ENCODE assay signal across 8 cellular contexts in genomic region chr10:133307776-133308430, GRCh38. TPM values are rescaled to one million over a fixed set of nuclear protein-coding genes. Genes with fewer than 3 reads are reported as not detected.
A peak's percentile ranks its signal among the peaks of the same experiment; 100 is the strongest.
DNase-seq lines count a peak whose midpoint lies in the region; ATAC-seq and TF ChIP-seq lines count a peak whose summit lies in the region.

No MANE protein-coding gene starts in this region.

- DNase-seq in COLO829 (ENCODE audit: low spot score) (peak; percentile 16), RWPE2 (ENCODE audit: low spot score) (no peak), cardiac muscle cell (ENCODE audit: low read depth in 1 of 2, low spot score in 1 of 2) (peak; percentile 62 to 85), psoas muscle (peak; percentile 59 to 80), uterus (peak; percentile 47 to 57)
- DNase-seq in activated naive CD4-positive, alpha-beta T cell treated with anti-CD3 and anti-CD28 coated beads for 36 hours = peak; percentile 95

- no peak for TF ChIP-seq POLR2A in uterus (IDR thresholded peaks at IDR 0.05)

- peaks cover 16% of the 10 kb centered on the region for H3K4me1 ChIP-seq in HUES6 (ENCODE audit: control insufficient read depth, insufficient read depth, low read length)
- peaks cover 3% of the 10 kb centered on the region for H3K4me1 ChIP-seq in RWPE2 (ENCODE audit: insufficient read depth, poor library complexity, severe bottlenecking)
- H3K4me1 ChIP-seq in cardiac muscle cell (ENCODE audit: low read depth) = peaks cover 5% of the 10 kb centered on the region
- peaks cover 26% of the 10 kb centered on the region for H3K4me1 ChIP-seq in psoas muscle
- peaks cover 5 to 13% of the 10 kb centered on the region in 2 donors for H3K4me1 ChIP-seq in uterus

- H3K9me3 ChIP-seq in HUES6 (ENCODE audit: control insufficient read depth, insufficient read depth, low read depth, low read length) (no peaks in the 10 kb centered on the region), RWPE2 (ENCODE audit: severe bottlenecking) (no peaks in the 10 kb centered on the region), cardiac muscle cell (ENCODE audit: low read depth) (no peaks in the 10 kb centered on the region), psoas muscle (no peaks in the 10 kb centered on the region), uterus (no peaks in the 10 kb centered on the region)

- peak overlapping the region; percentile 98 for H3K4me3 Mint-ChIP-seq in activated naive CD4-positive, alpha-beta T cell treated with anti-CD3 and anti-CD28 coated beads for 36 hours

- no peaks in the 10 kb centered on the region for H3K9me3 Mint-ChIP-seq in activated naive CD4-positive, alpha-beta T cell treated with anti-CD3 and anti-CD28 coated beads for 36 hours

- 6 to 8% (median 7%) methylated on average over 25 of the region's 25 CpGs for WGBS in psoas muscle, 3 donors

- intact Hi-C loops in activated naive CD4-positive, alpha-beta T cell treated with anti-CD3 and anti-CD28 coated beads for 36 hours (cut with micrococcal nuclease) = loop anchor here (1.0 to 10.0 kb wide), 5 partner anchors 49 to 403 kb away; partner anchors contain the start of gene PAOX
- intact Hi-C loops in psoas muscle (cut with DNase I) (loop anchor here in 1 of 2 donors (2.0 kb wide), 1 partner anchor 47 kb away; no protein-coding TSS in a partner anchor), uterus (cut with DNase I; ENCODE audit: low total_unique reads) (no loop called here)

- no peaks in the 10 kb centered on the region for H3K27me3 ChIP-seq in HUES6 (ENCODE audit: control insufficient read depth, insufficient read depth, low read length)
- no peaks in the 10 kb centered on the region for H3K27me3 ChIP-seq in RWPE2 (ENCODE audit: insufficient read depth, poor library complexity, severe bottlenecking)
- no peaks in the 10 kb centered on the region for H3K27me3 ChIP-seq in cardiac muscle cell
- H3K27me3 ChIP-seq in psoas muscle (ENCODE audit: insufficient read depth in 3 of 3, low read length in 2 of 3) = no peaks in the 10 kb centered on the region
- no peaks in the 10 kb centered on the region for H3K27me3 ChIP-seq in uterus

- H3K27ac ChIP-seq in HUES6 (ENCODE audit: low read depth, low read length) = peak overlapping the region; percentile 97; the same call in 1 of the 2 replicates
- H3K27ac ChIP-seq in RWPE2 (ENCODE audit: poor library complexity, severe bottlenecking) = peak overlapping the region; percentile 66
- peak overlapping the region; percentile 96 for H3K27ac ChIP-seq in cardiac muscle cell
- H3K27ac ChIP-seq in psoas muscle = peak overlapping the region; percentile 99
- H3K27ac ChIP-seq in uterus = peak overlapping the region; percentile 92 to 97

- peak overlapping the region; percentile 98 for H3K27ac Mint-ChIP-seq in activated naive CD4-positive, alpha-beta T cell treated with anti-CD3 and anti-CD28 coated beads for 36 hours

- H3K36me3 Mint-ChIP-seq in activated naive CD4-positive, alpha-beta T cell treated with anti-CD3 and anti-CD28 coated beads for 36 hours (ENCODE audit: low read depth) = peaks cover 16% of the 10 kb centered on the region

- CTCF ChIA-PET in activated naive CD4-positive, alpha-beta T cell treated with anti-CD3 and anti-CD28 coated beads for 36 hours (lab: Charles Lee) = interaction anchor here (0.6 to 2.1 kb wide), 20 partner anchors 10 to 403 kb away, joined by 3 to 12 read pairs (median 4); partner anchors contain the start of gene ADAM8

- no peaks in the 10 kb centered on the region for H3K27me3 Mint-ChIP-seq in activated naive CD4-positive, alpha-beta T cell treated with anti-CD3 and anti-CD28 coated beads for 36 hours (ENCODE audit: low read depth)

- peak overlapping the region; percentile 95 for H3K9ac ChIP-seq in HUES6 (ENCODE audit: low read length)

- peak; percentile 38 for ATAC-seq in GM19438 (IDR thresholded peaks at IDR 0.05; ENCODE audit: low read depth, unreplicated experiment)
- ATAC-seq in RWPE2 (ENCODE audit: low read depth) = peak; percentile 56
- peak in 2 of 4 donors; percentile 21 to 31 for ATAC-seq in psoas muscle

- H3K4me3 ChIP-seq in HUES6 (ENCODE audit: low read depth, low read length) = peak overlapping the region; percentile 73
- H3K4me3 ChIP-seq in RWPE2 (ENCODE audit: severe bottlenecking) = peak overlapping the region; percentile 97
- peak overlapping the region; percentile 86 for H3K4me3 ChIP-seq in cardiac muscle cell
- H3K4me3 ChIP-seq in psoas muscle = peak overlapping the region; percentile 97
- H3K4me3 ChIP-seq in uterus = peak overlapping the region; percentile 72 to 89

- H3K36me3 ChIP-seq in HUES6 (ENCODE audit: control insufficient read depth, insufficient read depth, low read length) (peaks cover 29% of the 10 kb centered on the region), RWPE2 (ENCODE audit: low read depth) (peaks cover 32% of the 10 kb centered on the region), cardiac muscle cell (peaks cover 22% of the 10 kb centered on the region), psoas muscle (ENCODE audit: insufficient read depth in 1 of 2, low read depth in 1 of 2) (peaks cover 0 to 32% of the 10 kb centered on the region in 2 donors), uterus (no peaks in the 10 kb centered on the region)

- TF ChIP-seq CTCF in RWPE2 (IDR thresholded peaks at IDR 0.05; ENCODE audit: poor library complexity, severe bottlenecking) (peak; percentile 89), cardiac muscle cell (IDR thresholded peaks at IDR 0.05; ENCODE audit: low read depth, low read length) (peak; percentile 78), psoas muscle (IDR thresholded peaks at IDR 0.05) (peak; percentile 52), uterus (IDR thresholded peaks at IDR 0.05) (peak in 3 of 4 experiments; percentile 20 to 27 (median 21))

- peaks cover 26% of the 10 kb centered on the region for H3K4me1 Mint-ChIP-seq in activated naive CD4-positive, alpha-beta T cell treated with anti-CD3 and anti-CD28 coated beads for 36 hours (ENCODE audit: low read depth)

RNA-seq across cellular contexts. Expression of gene TUBGCP2, which starts 0.8 kb away (rescaled TPM):
- total RNA-seq in activated naive CD4-positive, alpha-beta T cell treated with anti-CD3 and anti-CD28 coated beads for 36 hours = 10 to 100 TPM; 47.9 to 56.1 TPM
- total RNA-seq in cardiac muscle cell (70.2 and 70.8 TPM in 2 replicates), psoas muscle (10 to 100 TPM; 31.0 to 53.2 (median 41.1) TPM), uterus (10 to 100 TPM; 26.8 to 61.9 (median 44.4) TPM)
- polyA plus RNA-seq in cardiac muscle cell (52.3 and 62.4 TPM in 2 replicates), psoas muscle (10 to 100 TPM; 20.3 to 33.8 (median 25.1) TPM)

RNA-seq across cellular contexts. Expression of gene ZNF511, which starts 0.8 kb away (rescaled TPM):
- total RNA-seq in activated naive CD4-positive, alpha-beta T cell treated with anti-CD3 and anti-CD28 coated beads for 36 hours = 10 to 100 TPM; 37.1 to 39.4 TPM
- total RNA-seq in cardiac muscle cell (53.7 and 67.1 TPM in 2 replicates), psoas muscle (10 to 100 TPM; 47.6 to 64.2 (median 54.0) TPM), uterus (10 to 100 TPM; 23.1 to 45.5 (median 30.0) TPM)
- polyA plus RNA-seq in cardiac muscle cell (116 and 150 TPM in 2 replicates), psoas muscle (10 to 100 TPM; 43.2 to 51.3 (median 44.7) TPM)

RNA-seq across cellular contexts. Expression of gene CALY, which starts 28.8 kb away (rescaled TPM):
- total RNA-seq in activated naive CD4-positive, alpha-beta T cell treated with anti-CD3 and anti-CD28 coated beads for 36 hours = not detected
- total RNA-seq in cardiac muscle cell (9.8 and 16.3 TPM in 2 replicates), psoas muscle (not detected), uterus (under 1 TPM in 1 of 4 donors, not detected in 3; 0.69 TPM)
- polyA plus RNA-seq in cardiac muscle cell (12.3 and 14.8 TPM in 2 replicates), psoas muscle (under 1 TPM in 1 of 3 donors, not detected in 2; 0.05 TPM)

RNA-seq across cellular contexts. Expression of gene ADAM8, which starts 31.2 kb away (rescaled TPM):
- total RNA-seq in activated naive CD4-positive, alpha-beta T cell treated with anti-CD3 and anti-CD28 coated beads for 36 hours = 100 to 1,000 TPM; 112 to 120 TPM
- 2.8 and 6.9 TPM in 2 replicates for total RNA-seq in cardiac muscle cell
- polyA plus RNA-seq in cardiac muscle cell = 2.3 and 3.7 TPM in 2 replicates
- total RNA-seq in psoas muscle = 1 to 10 TPM; 2.2 to 2.8 (median 2.5) TPM
- polyA plus RNA-seq in psoas muscle = under 1 TPM; 0.21 to 0.94 (median 0.29) TPM
- 1 to 10 TPM in 3 of 4 donors, not detected in 1; 5.1 to 7.6 (median 5.9) TPM for total RNA-seq in uterus

RNA-seq across cellular contexts. Expression of gene PRAP1, which starts 39.3 kb away (rescaled TPM):
- not detected for total RNA-seq in activated naive CD4-positive, alpha-beta T cell treated with anti-CD3 and anti-CD28 coated beads for 36 hours
- total RNA-seq in cardiac muscle cell (0.35 and 2.3 TPM in 2 replicates), psoas muscle (not detected), uterus (not detected)
- polyA plus RNA-seq in cardiac muscle cell (1.6 and 3.5 TPM in 2 replicates), psoas muscle (under 1 TPM in 2 of 3 donors, not detected in 1; 0.14 to 0.64 TPM)

Comparison
In these comparisons a context has a peak if more than half of its experiments do, and no peak if none do; other contexts are left out.
1. CTCF ChIP-seq: peak in every context shown above with its lines; median percentile 89 in RWPE2; 78 in cardiac muscle cell; 52 in psoas muscle; 21 in uterus.